26 cellular contexts compared by ENCODE assay signal in the genomic region with DNA sequence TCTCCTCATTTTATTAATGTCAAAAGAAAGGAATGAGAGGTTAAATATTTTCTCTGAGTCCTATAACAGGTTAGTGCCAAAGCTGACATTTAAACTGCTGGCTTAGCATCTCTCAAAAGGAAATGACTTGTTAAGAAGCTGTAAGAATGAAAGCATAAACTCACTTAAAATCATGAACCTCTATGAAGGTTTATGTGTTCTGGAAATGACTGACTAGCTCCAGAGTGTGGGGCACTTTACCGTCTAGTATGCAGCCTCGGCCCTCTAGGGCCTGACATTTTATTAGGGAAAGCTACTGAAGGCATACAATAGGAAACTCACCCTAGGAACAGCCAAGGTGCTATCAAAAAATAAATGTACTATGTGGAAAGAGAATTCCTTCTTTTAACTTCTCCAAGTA. TPM values are rescaled to one million over a fixed set of nuclear protein-coding genes. Genes with fewer than 3 reads are reported as not detected.
DNase-seq lines count a peak whose midpoint lies in the region; ATAC-seq, FAIRE-seq and TF ChIP-seq lines count a peak whose summit lies in the region.
"Had no signal": no experiment of that assay in that cellular context is flagged by ENCODE, and none has a peak within 500 bp of the region (broad histone marks: within the 10 kb centered on the region; RNA-seq: fewer than 3 reads in every experiment).

No MANE protein-coding gene starts in this region.

- no peak overlapping the region for H3K4me3 Mint-ChIP-seq in activated CD4-positive, alpha-beta T cell treated with anti-CD3 and anti-CD28 coated beads for 36 hours
- H3K4me3 Mint-ChIP-seq in stimulated activated effector memory CD8-positive, alpha-beta T cell treated with anti-CD3 and anti-CD28 coated beads, Interleukin-12 subunit alpha, Interleukin-12 subunit beta, amount 100 ng/mL, for 72 hours = no peak overlapping the region
- H3K4me3 Mint-ChIP-seq: CD4-positive, CD25-positive, alpha-beta regulatory T cell; H9 had no signal

- H3K36me3 ChIP-seq in liver (ENCODE audit: control insufficient read depth in 4 of 4, insufficient read depth in 3 of 4, low read depth in 1 of 4, low read length in 3 of 4) (peaks cover 0 to 10% (median 5%) of the 10 kb centered on the region in 4 donors), HepG2 (replicated peaks in 1 of 2; ENCODE audit: control insufficient read depth in 1 of 2, insufficient read depth in 2 of 2, low read length in 2 of 2) (no peaks in the 10 kb centered on the region), endothelial cell of umbilical vein (ENCODE audit: control insufficient read depth in 2 of 2, extremely low read depth in 1 of 2, insufficient read depth in 2 of 2, low read length in 2 of 2) (no peaks in the 10 kb centered on the region)
- H3K36me3 ChIP-seq: BE2C had no signal

- TF ChIP-seq RAD21 in liver (IDR thresholded peaks at IDR 0.05) (peak in 1 of 2 donors; percentile 41), HepG2 (CRISPR knock-in tag; IDR thresholded peaks at IDR 0.05) (no peak)

- H2AFZ ChIP-seq in HepG2 (ENCODE audit: low read length) = no peak overlapping the region
- H2AFZ ChIP-seq in endothelial cell of umbilical vein (ENCODE audit: low read depth, low read length) = no peak overlapping the region

- POLR2A ChIA-PET in activated CD4-positive, alpha-beta T cell treated with anti-CD3 and anti-CD28 coated beads for 36 hours (lab: Charles Lee) = no interaction called here
- POLR2A ChIA-PET in HepG2 (lab: Yijun Ruan, JAX) = no interaction called here
- POLR2A ChIA-PET in endothelial cell of umbilical vein (lab: Charles Lee) = no interaction called here

- ATAC-seq in activated CD4-positive, alpha-beta T cell treated with anti-CD3 and anti-CD28 coated beads for 36 hours = peak; percentile 75
- no peak for ATAC-seq in HepG2
- peak; percentile 96 for ATAC-seq in stimulated activated effector memory CD8-positive, alpha-beta T cell treated with anti-CD3 and anti-CD28 coated beads, Interleukin-12 subunit alpha, Interleukin-12 subunit beta, amount 100 ng/mL, for 72 hours

- peaks cover 11% of the 10 kb centered on the region for H3K4me1 Mint-ChIP-seq in activated CD4-positive, alpha-beta T cell treated with anti-CD3 and anti-CD28 coated beads for 36 hours
- no peaks in the 10 kb centered on the region for H3K4me1 Mint-ChIP-seq in stimulated activated effector memory CD8-positive, alpha-beta T cell treated with anti-CD3 and anti-CD28 coated beads, Interleukin-12 subunit alpha, Interleukin-12 subunit beta, amount 100 ng/mL, for 72 hours

- H3K4me2 ChIP-seq in HepG2 (ENCODE audit: low read depth, low read length) = no peak overlapping the region
- no peak overlapping the region for H3K4me2 ChIP-seq in endothelial cell of umbilical vein (ENCODE audit: insufficient read depth, low read length)
- H3K4me2 ChIP-seq: KMS-11 had no signal

- CTCF ChIA-PET in activated CD4-positive, alpha-beta T cell treated with anti-CD3 and anti-CD28 coated beads for 36 hours (lab: Charles Lee) = interaction anchor here (0.7 kb wide), 1 partner anchor 38 kb away, joined by 3 read pairs; no protein-coding TSS in a partner anchor
- CTCF ChIA-PET in HepG2 (lab: Yijun Ruan, JAX; ENCODE audit: low intra/inter-chr PET ratio, low total read pairs) (no interaction called here), endothelial cell of umbilical vein (lab: Charles Lee) (interaction anchor here (1.3 to 2.9 kb wide), 5 partner anchors 8 to 30 kb away, joined by 3 to 8 read pairs (median 5); no protein-coding TSS in a partner anchor)

- in situ Hi-C loops in HepG2 (cut with HindIII; ENCODE audit: extremely low pct_ligation_motif_present, low pct_unique_long_range_greater_than_20kb) = no loop called here

- H3K9me3 ChIP-seq in liver (ENCODE audit: control insufficient read depth in 4 of 4, low read length in 3 of 4) = no peaks in the 10 kb centered on the region
- no peaks in the 10 kb centered on the region for H3K9me3 ChIP-seq in HepG2 (ENCODE audit: low read length)
- H3K9me3 ChIP-seq in endothelial cell of umbilical vein (replicated peaks; ENCODE audit: control insufficient read depth, insufficient read depth, low read length) = no peaks in the 10 kb centered on the region
- H3K9me3 ChIP-seq: BE2C had no signal

- no peak for FAIRE-seq in HepG2 (lab: Jason Lieb, UNC)
- no peak for FAIRE-seq in endothelial cell of umbilical vein (lab: Jason Lieb, UNC)
- FAIRE-seq: G401.6, RCC 7860 had no signal

- H3K79me2 ChIP-seq in HepG2 (ENCODE audit: insufficient read depth, low read length) (no peaks in the 10 kb centered on the region), endothelial cell of umbilical vein (ENCODE audit: control insufficient read depth, insufficient read depth, low read length) (no peaks in the 10 kb centered on the region)

- intact Hi-C loops in activated CD4-positive, alpha-beta T cell treated with anti-CD3 and anti-CD28 coated beads for 36 hours (cut with DNase I, micrococcal nuclease) = no loop called here
- intact Hi-C loops in HepG2 (cut with micrococcal nuclease; ENCODE audit: unreplicated experiment) (no loop called here), endothelial cell of umbilical vein (cut with micrococcal nuclease) (no loop called here)

- H3K27me3 ChIP-seq in liver (ENCODE audit: control insufficient read depth in 4 of 4, insufficient read depth in 4 of 4, low read length in 3 of 4) = no peaks in the 10 kb centered on the region
- H3K27me3 ChIP-seq in HepG2 (ENCODE audit: control insufficient read depth in 1 of 2, insufficient read depth in 2 of 2, low read length in 2 of 2) = no peaks in the 10 kb centered on the region
- H3K27me3 ChIP-seq in endothelial cell of umbilical vein (ENCODE audit: control insufficient read depth in 2 of 2, insufficient read depth in 2 of 2, low read length in 2 of 2) = no peaks in the 10 kb centered on the region
- H3K27me3 ChIP-seq: BE2C had no signal

- H3K4me3 ChIP-seq in liver (ENCODE audit: low read depth in 1 of 3, low read length in 3 of 3) = no peak overlapping the region
- H3K4me3 ChIP-seq in HepG2 (replicated peaks in 1 of 3; ENCODE audit: insufficient read depth in 1 of 3, low read depth in 2 of 3, low read length in 3 of 3) = no peak overlapping the region
- no peak overlapping the region for H3K4me3 ChIP-seq in endothelial cell of umbilical vein (replicated peaks in 1 of 3; ENCODE audit: insufficient read depth in 1 of 3, low read depth in 1 of 3, low read length in 3 of 3)

- WGBS in liver = 23% methylated on average over 2 of the region's 2 CpGs
- WGBS in HepG2 (ENCODE audit: low lambda C conversion rate) = 59% methylated on average over 2 of the region's 2 CpGs

- H3K9ac ChIP-seq in liver (ENCODE audit: low read depth in 1 of 2, low read length in 2 of 2) (no peak overlapping the region), HepG2 (ENCODE audit: insufficient read depth, low read depth, low read length) (no peak overlapping the region), endothelial cell of umbilical vein (replicated peaks; ENCODE audit: extremely low read depth, insufficient read depth, low read length) (no peak overlapping the region)
- H3K9ac ChIP-seq: KMS-11 had no signal

- no peak for TF ChIP-seq CTCF in liver (IDR thresholded peaks at IDR 0.05; ENCODE audit: low read depth, low read length, missing input control)
- TF ChIP-seq CTCF in HepG2 (CRISPR knock-in tag; IDR thresholded peaks at IDR 0.05) = no peak
- no peak for TF ChIP-seq CTCF in endothelial cell of umbilical vein (IDR thresholded peaks at IDR 0.05; ENCODE audit: extremely low read depth in 1 of 2, insufficient read depth in 1 of 2, low read depth in 1 of 2, low read length in 2 of 2)

- H3K27ac ChIP-seq in liver (ENCODE audit: low read depth in 1 of 2, low read length in 2 of 2) (peak overlapping the region; percentile 40 to 80), HepG2 (ENCODE audit: extremely low read length, insufficient read depth, low read length) (no peak overlapping the region), endothelial cell of umbilical vein (ENCODE audit: insufficient read depth, low read depth, low read length) (no peak overlapping the region)
- H3K27ac ChIP-seq: KMS-11 had no signal

- DNase-seq in activated CD4-positive, alpha-beta T cell treated with anti-CD3 and anti-CD28 coated beads for 36 hours = no peak
- no peak for DNase-seq in activated CD4-positive, alpha-beta T cell treated with anti-CD3 and anti-CD28 coated beads for 4 hours
- DNase-seq in HepG2 (ENCODE audit: low spot score) (no peak), endothelial cell of umbilical vein (ENCODE audit: low read depth, low spot score) (peak; percentile 6), NOMO-1 treated with DMSO at 0.1 percent for 48 hours (lab: John Stamatoyannopoulos, UW; ENCODE audit: unreplicated experiment) (no peak), DMS153 (lab: John Stamatoyannopoulos, UW) (no peak)
- no peak for DNase-seq in stimulated activated effector memory CD8-positive, alpha-beta T cell treated with anti-CD3 and anti-CD28 coated beads, Interleukin-12 subunit alpha, Interleukin-12 subunit beta, amount 100 ng/mL, for 72 hours (ENCODE audit: low spot score in 2 of 2)
- DNase-seq: 8988T; BE2C; COR-L47; DMS 273 treated with DMSO at 0.1 percent for 48 hours; H9; NCI-H1417 treated with DMSO at 0.1 percent for 48 hours; NCI-H1930; NCI-H2171 treated with DMSO at 0.1 percent for 48 hours; NCI-H446 treated with DMSO at 0.1 percent for 48 hours; NCI-H748 treated with DMSO at 0.1 percent for 48 hours; NK-92 treated with Interleukin-12 subunit alpha and Interleukin-12 subunit beta, amount 100 ng/mL, for 24 hours; Right ventricle myocardium superior had no signal

- no peaks in the 10 kb centered on the region for H3K36me3 Mint-ChIP-seq in activated CD4-positive, alpha-beta T cell treated with anti-CD3 and anti-CD28 coated beads for 36 hours (ENCODE audit: low read depth)
- no peaks in the 10 kb centered on the region for H3K36me3 Mint-ChIP-seq in stimulated activated effector memory CD8-positive, alpha-beta T cell treated with anti-CD3 and anti-CD28 coated beads, Interleukin-12 subunit alpha, Interleukin-12 subunit beta, amount 100 ng/mL, for 72 hours
- H3K36me3 Mint-ChIP-seq: CD4-positive, CD25-positive, alpha-beta regulatory T cell had no signal

- no peak for TF ChIP-seq EP300 in HepG2 (IDR thresholded peaks at IDR 0.05; ENCODE audit: low read depth in 2 of 2, low read length in 2 of 2)
- TF ChIP-seq EP300 in HepG2 (CRISPR knock-in tag; IDR thresholded peaks at IDR 0.05; ENCODE audit: borderline replicate concordance) = no peak

- H4K20me1 ChIP-seq in HepG2 (ENCODE audit: insufficient read depth, low read length) (no peaks in the 10 kb centered on the region), endothelial cell of umbilical vein (replicated peaks; ENCODE audit: control insufficient read depth, extremely low read depth, insufficient read depth, low read length) (no peaks in the 10 kb centered on the region)

- no peaks in the 10 kb centered on the region for H3K9me1 ChIP-seq in endothelial cell of umbilical vein (replicated peaks; ENCODE audit: control insufficient read depth, extremely low read depth, insufficient read depth, low read length)

- H3K27me3 Mint-ChIP-seq in activated CD4-positive, alpha-beta T cell treated with anti-CD3 and anti-CD28 coated beads for 36 hours = peaks cover 2% of the 10 kb centered on the region
- H3K27me3 Mint-ChIP-seq: CD4-positive, CD25-positive, alpha-beta regulatory T cell had no signal

- dilution Hi-C loops in endothelial cell of umbilical vein (cut with MboI; ENCODE audit: extremely low pct_ligation_motif_present, low sequenced_read_pairs) = no loop called here

- no peaks in the 10 kb centered on the region for H3K9me3 Mint-ChIP-seq in activated CD4-positive, alpha-beta T cell treated with anti-CD3 and anti-CD28 coated beads for 36 hours (ENCODE audit: low read depth)
- H3K9me3 Mint-ChIP-seq in stimulated activated effector memory CD8-positive, alpha-beta T cell treated with anti-CD3 and anti-CD28 coated beads, Interleukin-12 subunit alpha, Interleukin-12 subunit beta, amount 100 ng/mL, for 72 hours = no peaks in the 10 kb centered on the region
- H3K9me3 Mint-ChIP-seq: H9 had no signal

- no peak for TF ChIP-seq POLR2A in HepG2 (IDR thresholded peaks at IDR 0.05; ENCODE audit: insufficient read depth in 1 of 2, low read depth in 2 of 2, low read length in 2 of 2)
- TF ChIP-seq POLR2A in endothelial cell of umbilical vein (IDR thresholded peaks at IDR 0.05; ENCODE audit: low read depth, low read length) = no peak

- BruUV-seq in HepG2 (replicated peaks; lab: Mats Ljungman, UMichigan) (no TSS peak), endothelial cell of umbilical vein (replicated peaks; lab: Mats Ljungman, UMichigan) (no TSS peak)

- H3K4me1 ChIP-seq in liver (ENCODE audit: control insufficient read depth in 4 of 4, insufficient read depth in 4 of 4, low read length in 3 of 4) = peaks cover 2 to 21% (median 16%) of the 10 kb centered on the region in 4 donors
- H3K4me1 ChIP-seq in HepG2 (ENCODE audit: insufficient read depth, low read length) = peaks cover 59% of the 10 kb centered on the region
- peaks cover 3% of the 10 kb centered on the region for H3K4me1 ChIP-seq in endothelial cell of umbilical vein (ENCODE audit: control insufficient read depth, extremely low read depth, insufficient read depth, low read length)
- H3K4me1 ChIP-seq: BE2C had no signal

- no peak overlapping the region for H3K27ac Mint-ChIP-seq in activated CD4-positive, alpha-beta T cell treated with anti-CD3 and anti-CD28 coated beads for 36 hours
- no peak overlapping the region for H3K27ac Mint-ChIP-seq in stimulated activated effector memory CD8-positive, alpha-beta T cell treated with anti-CD3 and anti-CD28 coated beads, Interleukin-12 subunit alpha, Interleukin-12 subunit beta, amount 100 ng/mL, for 72 hours
- H3K27ac Mint-ChIP-seq: CD4-positive, CD25-positive, alpha-beta regulatory T cell; H9 had no signal

RNA-seq across cellular contexts. Expression of gene SPX, which starts 35.1 kb away (rescaled TPM):
- under 1 TPM; 0.16 to 0.61 TPM for total RNA-seq in activated CD4-positive, alpha-beta T cell treated with anti-CD3 and anti-CD28 coated beads for 36 hours
- 1 to 10 TPM in 1 of 2 donors, under 1 TPM in 1; 0.25 to 1.2 TPM for total RNA-seq in liver
- 1 to 10 TPM in 1 of 2 donors, under 1 TPM in 1; 0.30 to 3.7 TPM for polyA plus RNA-seq in liver
- total RNA-seq in HepG2 (2016; rRNA removed; fragmentation: Illumina TruSeq; extraction: Trizol) = 0.07 TPM in 1 of 2 replicates, not detected in the other
- not detected in 2 replicates for total RNA-seq in HepG2 (2016; cell fraction: cytosol; rRNA removed; fragmentation: Illumina TruSeq; extraction: Trizol; ENCODE audit: low read depth)
- not detected in 2 replicates for total RNA-seq in HepG2 (2016; cell fraction: insoluble cytoplasmic fraction; rRNA removed; fragmentation: Illumina TruSeq; extraction: Trizol)
- total RNA-seq in HepG2 (2016; cell fraction: membrane; rRNA removed; fragmentation: Illumina TruSeq; extraction: Trizol) = 0.06 and 0.14 TPM in 2 replicates
- not detected in 2 replicates for total RNA-seq in HepG2 (2016; cell fraction: nucleus; rRNA removed; fragmentation: Illumina TruSeq; extraction: Trizol)
- polyA plus RNA-seq in HepG2 (2011; rRNA removed) = 0.16 and 0.30 TPM in 2 replicates
- 0.07 and 0.27 TPM in 2 replicates for polyA plus RNA-seq in HepG2 (2011; cell fraction: cytosol; rRNA removed)
- 0.10 TPM in 2 replicates for polyA plus RNA-seq in HepG2 (2011; cell fraction: nucleus; rRNA removed)
- polyA plus RNA-seq in HepG2 (2012) = 0.34 and 0.37 TPM in 2 replicates
- polyA plus RNA-seq in HepG2 (2016; cell fraction: cytosol; fragmentation: Illumina TruSeq; extraction: Trizol; ENCODE audit: low read depth) = not detected in 2 replicates
- polyA plus RNA-seq in HepG2 (2016; cell fraction: insoluble cytoplasmic fraction; fragmentation: Illumina TruSeq; extraction: Trizol; ENCODE audit: low read depth) = 0.19 TPM in 1 of 2 replicates, not detected in the other
- not detected in 2 replicates for polyA plus RNA-seq in HepG2 (2016; cell fraction: membrane; fragmentation: Illumina TruSeq; extraction: Trizol; ENCODE audit: low read depth)
- polyA plus RNA-seq in HepG2 (2016; cell fraction: nucleus; fragmentation: Illumina TruSeq; extraction: Trizol; ENCODE audit: insufficient read depth, low read depth) = not detected in 2 replicates
- not detected in 2 replicates for polyA minus RNA-seq in HepG2 (2011; rRNA and poly(A)+ RNA removed; ENCODE audit: low replicate concordance)
- polyA minus RNA-seq in HepG2 (2011; cell fraction: cytosol; rRNA and poly(A)+ RNA removed) = 0.40 TPM in 1 of 2 replicates, not detected in the other
- polyA minus RNA-seq in HepG2 (2011; cell fraction: nucleus; rRNA and poly(A)+ RNA removed) = 0.13 and 0.25 TPM in 2 replicates
- total RNA-seq in endothelial cell of umbilical vein = not detected in 2 replicates
- 0.06 TPM in 1 of 2 replicates, not detected in the other for polyA plus RNA-seq in endothelial cell of umbilical vein
- polyA plus RNA-seq in endothelial cell of umbilical vein (2011; cell fraction: cytosol; rRNA removed) = 0.08 and 0.11 TPM in 2 replicates
- 0.18 and 0.26 TPM in 2 replicates for polyA plus RNA-seq in endothelial cell of umbilical vein (2011; cell fraction: nucleus; rRNA removed)
- 0.13 TPM in 1 of 2 replicates, not detected in the other for polyA plus RNA-seq in endothelial cell of umbilical vein (2012)
- polyA minus RNA-seq in endothelial cell of umbilical vein = not detected in 2 replicates
- polyA minus RNA-seq in endothelial cell of umbilical vein (2011; cell fraction: cytosol; rRNA and poly(A)+ RNA removed) = not detected
- not detected in 2 replicates for polyA minus RNA-seq in endothelial cell of umbilical vein (2011; cell fraction: nucleus; rRNA and poly(A)+ RNA removed)
- total RNA-seq: HT-29 had no signal

RNA-seq across cellular contexts. Expression of gene GYS2, which starts 43.5 kb away (rescaled TPM):
- total RNA-seq in activated CD4-positive, alpha-beta T cell treated with anti-CD3 and anti-CD28 coated beads for 36 hours = not detected
- total RNA-seq in liver = 10 to 100 TPM; 15.5 to 86.8 TPM
- polyA plus RNA-seq in liver = 10 to 100 TPM; 19.8 to 48.5 TPM
- not detected in 2 replicates for total RNA-seq in HepG2 (2016; rRNA removed; fragmentation: Illumina TruSeq; extraction: Trizol)
- total RNA-seq in HepG2 (2016; cell fraction: cytosol; rRNA removed; fragmentation: Illumina TruSeq; extraction: Trizol; ENCODE audit: low read depth) = not detected in 2 replicates
- total RNA-seq in HepG2 (2016; cell fraction: insoluble cytoplasmic fraction; rRNA removed; fragmentation: Illumina TruSeq; extraction: Trizol) = not detected in 2 replicates
- total RNA-seq in HepG2 (2016; cell fraction: membrane; rRNA removed; fragmentation: Illumina TruSeq; extraction: Trizol) = not detected in 2 replicates
- not detected in 2 replicates for total RNA-seq in HepG2 (2016; cell fraction: nucleus; rRNA removed; fragmentation: Illumina TruSeq; extraction: Trizol)
- polyA plus RNA-seq in HepG2 (2011; rRNA removed) = not detected in 2 replicates
- not detected in 2 replicates for polyA plus RNA-seq in HepG2 (2011; cell fraction: cytosol; rRNA removed)
- polyA plus RNA-seq in HepG2 (2011; cell fraction: nucleus; rRNA removed) = not detected in 2 replicates
- polyA plus RNA-seq in HepG2 (2012) = not detected in 2 replicates
- not detected in 2 replicates for polyA plus RNA-seq in HepG2 (2016; cell fraction: cytosol; fragmentation: Illumina TruSeq; extraction: Trizol; ENCODE audit: low read depth)
- not detected in 2 replicates for polyA plus RNA-seq in HepG2 (2016; cell fraction: insoluble cytoplasmic fraction; fragmentation: Illumina TruSeq; extraction: Trizol; ENCODE audit: low read depth)
- polyA plus RNA-seq in HepG2 (2016; cell fraction: membrane; fragmentation: Illumina TruSeq; extraction: Trizol; ENCODE audit: low read depth) = not detected in 2 replicates
- not detected in 2 replicates for polyA plus RNA-seq in HepG2 (2016; cell fraction: nucleus; fragmentation: Illumina TruSeq; extraction: Trizol; ENCODE audit: insufficient read depth, low read depth)
- 0.05 TPM in 1 of 2 replicates, not detected in the other for polyA minus RNA-seq in HepG2 (2011; rRNA and poly(A)+ RNA removed; ENCODE audit: low replicate concordance)
- not detected in 2 replicates for polyA minus RNA-seq in HepG2 (2011; cell fraction: cytosol; rRNA and poly(A)+ RNA removed)
- not detected in 2 replicates for polyA minus RNA-seq in HepG2 (2011; cell fraction: nucleus; rRNA and poly(A)+ RNA removed)
- total RNA-seq in endothelial cell of umbilical vein = not detected in 2 replicates
- polyA plus RNA-seq in endothelial cell of umbilical vein = 0.03 and 0.04 TPM in 2 replicates
- polyA plus RNA-seq in endothelial cell of umbilical vein (2011; cell fraction: cytosol; rRNA removed) = 0.03 TPM in 1 of 2 replicates, not detected in the other
- not detected in 2 replicates for polyA plus RNA-seq in endothelial cell of umbilical vein (2011; cell fraction: nucleus; rRNA removed)
- not detected in 2 replicates for polyA plus RNA-seq in endothelial cell of umbilical vein (2012)
- polyA minus RNA-seq in endothelial cell of umbilical vein = not detected in 2 replicates
- polyA minus RNA-seq in endothelial cell of umbilical vein (2011; cell fraction: cytosol; rRNA and poly(A)+ RNA removed) = not detected
- not detected in 2 replicates for polyA minus RNA-seq in endothelial cell of umbilical vein (2011; cell fraction: nucleus; rRNA and poly(A)+ RNA removed)
- total RNA-seq: CD4-positive, CD25-positive, alpha-beta regulatory T cell; H9; HT-29; OCI-LY7; Right ventricle myocardium superior had no signal

RNA-seq across cellular contexts. Expression of gene GOLT1B, which starts 59.6 kb away (rescaled TPM):
- total RNA-seq in activated CD4-positive, alpha-beta T cell treated with anti-CD3 and anti-CD28 coated beads for 36 hours = 10 to 100 TPM; 25.6 to 31.2 TPM
- total RNA-seq in liver = 10 to 100 TPM; 11.0 to 16.5 TPM
- polyA plus RNA-seq in liver = 10 to 100 TPM; 18.0 to 36.9 TPM
- total RNA-seq in HepG2 (2016; rRNA removed; fragmentation: Illumina TruSeq; extraction: Trizol) = 38.4 and 55.5 TPM in 2 replicates
- total RNA-seq in HepG2 (2016; cell fraction: cytosol; rRNA removed; fragmentation: Illumina TruSeq; extraction: Trizol; ENCODE audit: low read depth) = 4.8 TPM in 2 replicates
- total RNA-seq in HepG2 (2016; cell fraction: insoluble cytoplasmic fraction; rRNA removed; fragmentation: Illumina TruSeq; extraction: Trizol) = 36.2 and 42.4 TPM in 2 replicates
- total RNA-seq in HepG2 (2016; cell fraction: membrane; rRNA removed; fragmentation: Illumina TruSeq; extraction: Trizol) = 13.5 and 17.1 TPM in 2 replicates
- 41.9 and 43.9 TPM in 2 replicates for total RNA-seq in HepG2 (2016; cell fraction: nucleus; rRNA removed; fragmentation: Illumina TruSeq; extraction: Trizol)
- 19.5 and 23.6 TPM in 2 replicates for polyA plus RNA-seq in HepG2 (2011; rRNA removed)
- polyA plus RNA-seq in HepG2 (2011; cell fraction: cytosol; rRNA removed) = 4.6 and 9.3 TPM in 2 replicates
- polyA plus RNA-seq in HepG2 (2011; cell fraction: nucleus; rRNA removed) = 11.4 and 46.6 TPM in 2 replicates
- 21.4 and 30.4 TPM in 2 replicates for polyA plus RNA-seq in HepG2 (2012)
- polyA plus RNA-seq in HepG2 (2016; cell fraction: cytosol; fragmentation: Illumina TruSeq; extraction: Trizol; ENCODE audit: low read depth) = 5.7 and 6.4 TPM in 2 replicates
- 27.6 and 31.7 TPM in 2 replicates for polyA plus RNA-seq in HepG2 (2016; cell fraction: insoluble cytoplasmic fraction; fragmentation: Illumina TruSeq; extraction: Trizol; ENCODE audit: low read depth)
- polyA plus RNA-seq in HepG2 (2016; cell fraction: membrane; fragmentation: Illumina TruSeq; extraction: Trizol; ENCODE audit: low read depth) = 10.0 and 10.1 TPM in 2 replicates
- 59.4 and 60.8 TPM in 2 replicates for polyA plus RNA-seq in HepG2 (2016; cell fraction: nucleus; fragmentation: Illumina TruSeq; extraction: Trizol; ENCODE audit: insufficient read depth, low read depth)
- 15.6 and 22.7 TPM in 2 replicates for polyA minus RNA-seq in HepG2 (2011; rRNA and poly(A)+ RNA removed; ENCODE audit: low replicate concordance)
- polyA minus RNA-seq in HepG2 (2011; cell fraction: cytosol; rRNA and poly(A)+ RNA removed) = 24.0 and 55.0 TPM in 2 replicates
- 23.5 and 50.1 TPM in 2 replicates for polyA minus RNA-seq in HepG2 (2011; cell fraction: nucleus; rRNA and poly(A)+ RNA removed)
- total RNA-seq in endothelial cell of umbilical vein = 50.5 and 59.4 TPM in 2 replicates
- polyA plus RNA-seq in endothelial cell of umbilical vein = 21.9 and 44.4 TPM in 2 replicates
- 12.5 and 18.5 TPM in 2 replicates for polyA plus RNA-seq in endothelial cell of umbilical vein (2011; cell fraction: cytosol; rRNA removed)
- 19.9 and 33.4 TPM in 2 replicates for polyA plus RNA-seq in endothelial cell of umbilical vein (2011; cell fraction: nucleus; rRNA removed)
- 61.2 and 79.0 TPM in 2 replicates for polyA plus RNA-seq in endothelial cell of umbilical vein (2012)
- polyA minus RNA-seq in endothelial cell of umbilical vein = 20.2 and 88.9 TPM in 2 replicates
- polyA minus RNA-seq in endothelial cell of umbilical vein (2011; cell fraction: cytosol; rRNA and poly(A)+ RNA removed) = 31.7 TPM
- 14.0 and 41.6 TPM in 2 replicates for polyA minus RNA-seq in endothelial cell of umbilical vein (2011; cell fraction: nucleus; rRNA and poly(A)+ RNA removed)

RNA-seq across cellular contexts. Expression of gene RECQL, which starts 59.7 kb away (rescaled TPM):
- 10 to 100 TPM; 64.4 to 92.8 TPM for total RNA-seq in activated CD4-positive, alpha-beta T cell treated with anti-CD3 and anti-CD28 coated beads for 36 hours
- total RNA-seq in liver (10 to 100 TPM; 14.1 to 20.1 TPM), HepG2 (2016; rRNA removed; fragmentation: Illumina TruSeq; extraction: Trizol) (41.5 and 71.8 TPM in 2 replicates), endothelial cell of umbilical vein (50.3 and 51.4 TPM in 2 replicates)
- polyA plus RNA-seq in liver (10 to 100 TPM in 1 of 2 donors, 1 to 10 TPM in 1; 5.8 to 10.0 TPM), HepG2 (2011; rRNA removed) (5.2 and 7.2 TPM in 2 replicates), endothelial cell of umbilical vein (5.7 and 9.3 TPM in 2 replicates)
- 2.9 and 3.2 TPM in 2 replicates for total RNA-seq in HepG2 (2016; cell fraction: cytosol; rRNA removed; fragmentation: Illumina TruSeq; extraction: Trizol; ENCODE audit: low read depth)
- total RNA-seq in HepG2 (2016; cell fraction: insoluble cytoplasmic fraction; rRNA removed; fragmentation: Illumina TruSeq; extraction: Trizol) = 41.7 and 73.3 TPM in 2 replicates
- total RNA-seq in HepG2 (2016; cell fraction: membrane; rRNA removed; fragmentation: Illumina TruSeq; extraction: Trizol) = 7.4 and 8.6 TPM in 2 replicates
- 27.6 and 30.6 TPM in 2 replicates for total RNA-seq in HepG2 (2016; cell fraction: nucleus; rRNA removed; fragmentation: Illumina TruSeq; extraction: Trizol)
- polyA plus RNA-seq in HepG2 (2011; cell fraction: cytosol; rRNA removed) = 2.8 and 4.1 TPM in 2 replicates
- 2.8 and 4.0 TPM in 2 replicates for polyA plus RNA-seq in HepG2 (2011; cell fraction: nucleus; rRNA removed)
- 9.2 and 12.3 TPM in 2 replicates for polyA plus RNA-seq in HepG2 (2012)
- polyA plus RNA-seq in HepG2 (2016; cell fraction: cytosol; fragmentation: Illumina TruSeq; extraction: Trizol; ENCODE audit: low read depth) = 1.1 and 1.3 TPM in 2 replicates
- 29.9 and 33.6 TPM in 2 replicates for polyA plus RNA-seq in HepG2 (2016; cell fraction: insoluble cytoplasmic fraction; fragmentation: Illumina TruSeq; extraction: Trizol; ENCODE audit: low read depth)
- polyA plus RNA-seq in HepG2 (2016; cell fraction: membrane; fragmentation: Illumina TruSeq; extraction: Trizol; ENCODE audit: low read depth) = 2.4 and 3.0 TPM in 2 replicates
- 19.0 and 20.8 TPM in 2 replicates for polyA plus RNA-seq in HepG2 (2016; cell fraction: nucleus; fragmentation: Illumina TruSeq; extraction: Trizol; ENCODE audit: insufficient read depth, low read depth)
- polyA minus RNA-seq in HepG2 (2011; rRNA and poly(A)+ RNA removed; ENCODE audit: low replicate concordance) = 4.6 and 16.4 TPM in 2 replicates
- polyA minus RNA-seq in HepG2 (2011; cell fraction: cytosol; rRNA and poly(A)+ RNA removed) = 6.4 and 7.6 TPM in 2 replicates
- polyA minus RNA-seq in HepG2 (2011; cell fraction: nucleus; rRNA and poly(A)+ RNA removed) = 12.8 and 13.1 TPM in 2 replicates
- polyA plus RNA-seq in endothelial cell of umbilical vein (2011; cell fraction: cytosol; rRNA removed) = 16.2 and 16.5 TPM in 2 replicates
- 16.7 and 25.6 TPM in 2 replicates for polyA plus RNA-seq in endothelial cell of umbilical vein (2011; cell fraction: nucleus; rRNA removed)
- 57.4 and 71.6 TPM in 2 replicates for polyA plus RNA-seq in endothelial cell of umbilical vein (2012)
- polyA minus RNA-seq in endothelial cell of umbilical vein = 19.2 and 20.8 TPM in 2 replicates
- 18.6 TPM for polyA minus RNA-seq in endothelial cell of umbilical vein (2011; cell fraction: cytosol; rRNA and poly(A)+ RNA removed)
- polyA minus RNA-seq in endothelial cell of umbilical vein (2011; cell fraction: nucleus; rRNA and poly(A)+ RNA removed) = 12.1 and 14.1 TPM in 2 replicates

Comparison
In these comparisons a context has a peak if more than half of its experiments do, and no peak if none do; other contexts are left out.
1. H3K27ac ChIP-seq: peak in liver (2 of 2); none in HepG2 (single experiment) and endothelial cell of umbilical vein (single experiment).
2. RNA of gene GYS2, which starts 43.5 kb away (total RNA-seq): 15.5 to 86.8 TPM in liver; not detected in activated CD4-positive, alpha-beta T cell treated with anti-CD3 and anti-CD28 coated beads for 36 hours, not detected in HepG2 and not detected in endothelial cell of umbilical vein; every median in the first group is over 10 times any median in the second.